ENCODE assay signal across 1 cellular context in the genomic region with DNA sequence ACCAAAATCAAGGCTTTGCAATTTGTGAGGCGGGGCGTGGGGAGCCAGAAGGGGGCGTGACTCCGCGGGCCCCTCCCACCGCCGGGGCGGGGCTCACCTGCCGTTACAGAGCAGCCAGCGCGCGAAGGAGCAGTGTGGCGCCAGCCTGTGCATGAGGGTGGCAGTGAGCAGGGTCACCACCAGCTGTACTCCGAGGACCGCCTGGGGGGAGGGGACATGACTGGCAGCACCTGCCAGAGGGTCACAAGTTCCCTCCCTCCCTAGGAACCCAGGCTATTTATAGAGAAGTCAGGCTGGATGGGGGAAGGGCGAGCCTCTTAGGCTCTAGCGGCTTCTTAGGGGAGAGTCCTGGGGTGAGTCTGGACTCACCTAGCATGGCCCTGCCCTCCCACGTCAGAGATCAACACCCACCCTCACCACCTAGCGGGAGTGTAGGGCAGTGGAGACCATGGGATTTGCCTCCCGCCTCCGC.
A peak's percentile ranks its signal among the peaks of the same experiment; 100 is the strongest.
TF ChIP-seq lines count a peak whose summit lies in the region.

No MANE protein-coding gene starts in this region.

TF ChIP-seq in K562, 482 proteins besides CTCF, POLR2A, EP300 and RAD21 (continued from another document and continues in another):
- TF ChIP-seq, protein P1, sequence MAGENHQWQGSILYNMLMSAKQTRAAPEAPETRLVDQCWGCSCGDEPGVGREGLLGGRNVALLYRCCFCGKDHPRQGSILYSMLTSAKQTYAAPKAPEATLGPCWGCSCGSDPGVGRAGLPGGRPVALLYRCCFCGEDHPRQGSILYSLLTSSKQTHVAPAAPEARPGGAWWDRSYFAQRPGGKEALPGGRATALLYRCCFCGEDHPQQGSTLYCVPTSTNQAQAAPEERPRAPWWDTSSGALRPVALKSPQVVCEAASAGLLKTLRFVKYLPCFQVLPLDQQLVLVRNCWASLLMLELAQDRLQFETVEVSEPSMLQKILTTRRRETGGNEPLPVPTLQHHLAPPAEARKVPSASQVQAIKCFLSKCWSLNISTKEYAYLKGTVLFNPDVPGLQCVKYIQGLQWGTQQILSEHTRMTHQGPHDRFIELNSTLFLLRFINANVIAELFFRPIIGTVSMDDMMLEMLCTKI (IDR thresholded peaks at IDR 0.05; ENCODE audit: partially characterized antibody): no peak
- no peak for TF ChIP-seq ZSCAN29 (IDR thresholded peaks at IDR 0.05)
- no peak for TF ChIP-seq PTRF (tag; IDR thresholded peaks at IDR 0.05)
- TF ChIP-seq HNRNPH1 (optimal IDR thresholded peaks at IDR 0.05; ENCODE audit: low read depth, low read length): no peak
- TF ChIP-seq, protein P2, sequence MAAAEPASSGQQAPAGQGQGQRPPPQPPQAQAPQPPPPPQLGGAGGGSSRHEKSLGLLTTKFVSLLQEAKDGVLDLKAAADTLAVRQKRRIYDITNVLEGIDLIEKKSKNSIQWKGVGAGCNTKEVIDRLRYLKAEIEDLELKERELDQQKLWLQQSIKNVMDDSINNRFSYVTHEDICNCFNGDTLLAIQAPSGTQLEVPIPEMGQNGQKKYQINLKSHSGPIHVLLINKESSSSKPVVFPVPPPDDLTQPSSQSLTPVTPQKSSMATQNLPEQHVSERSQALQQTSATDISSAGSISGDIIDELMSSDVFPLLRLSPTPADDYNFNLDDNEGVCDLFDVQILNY (CRISPR knock-in tag; IDR thresholded peaks at IDR 0.05): no peak
- no peak for TF ChIP-seq DIDO1 (tag; IDR thresholded peaks at IDR 0.05; ENCODE audit: low read depth)
- TF ChIP-seq, protein P3, sequence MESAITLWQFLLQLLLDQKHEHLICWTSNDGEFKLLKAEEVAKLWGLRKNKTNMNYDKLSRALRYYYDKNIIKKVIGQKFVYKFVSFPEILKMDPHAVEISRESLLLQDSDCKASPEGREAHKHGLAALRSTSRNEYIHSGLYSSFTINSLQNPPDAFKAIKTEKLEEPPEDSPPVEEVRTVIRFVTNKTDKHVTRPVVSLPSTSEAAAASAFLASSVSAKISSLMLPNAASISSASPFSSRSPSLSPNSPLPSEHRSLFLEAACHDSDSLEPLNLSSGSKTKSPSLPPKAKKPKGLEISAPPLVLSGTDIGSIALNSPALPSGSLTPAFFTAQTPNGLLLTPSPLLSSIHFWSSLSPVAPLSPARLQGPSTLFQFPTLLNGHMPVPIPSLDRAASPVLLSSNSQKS (CRISPR knock-in tag; IDR thresholded peaks at IDR 0.05): no peak
- TF ChIP-seq MBD2 (IDR thresholded peaks at IDR 0.05; ENCODE audit: borderline replicate concordance, low read depth): no peak; the same call in 1 of the 2 replicates
- TF ChIP-seq PHF8 (IDR thresholded peaks at IDR 0.05; ENCODE audit: borderline replicate concordance, low read length): peak; percentile 67; the same call in 1 of the 2 replicates
- peak; percentile 77 for TF ChIP-seq EP400 (IDR thresholded peaks at IDR 0.05)
- TF ChIP-seq PTBP1 (IDR thresholded peaks at IDR 0.05; ENCODE audit: low read depth, low read length): no peak
- no peak for TF ChIP-seq XRCC3 (IDR thresholded peaks at IDR 0.05)
- peak; percentile 49; the same call in 1 of the 2 replicates for TF ChIP-seq RB1 (IDR thresholded peaks at IDR 0.05; ENCODE audit: low read depth)
- TF ChIP-seq NFIC (IDR thresholded peaks at IDR 0.05): no peak
- TF ChIP-seq NONO (IDR thresholded peaks at IDR 0.05; ENCODE audit: low read depth in 2 of 2, low read length in 1 of 2): 0 out of 4 replicates have a peak, but pooled peaks of 1 of the 2 experiments have one; percentile 24
- TF ChIP-seq CREB3L1 (IDR thresholded peaks at IDR 0.05; ENCODE audit: borderline replicate concordance, low read depth): peak; percentile 60; the same call in 1 of the 2 replicates
- no peak for TF ChIP-seq ZNF124 (CRISPR knock-in tag; IDR thresholded peaks at IDR 0.05)
- TF ChIP-seq EGR1 (conservative IDR thresholded peaks at IDR 0.05): peak; percentile 46
- TF ChIP-seq PRDM10 (IDR thresholded peaks at IDR 0.05; ENCODE audit: partially characterized antibody): no peak
- TF ChIP-seq ZNF140 (CRISPR knock-in tag; IDR thresholded peaks at IDR 0.05): no peak
- peak; percentile 46 to 87; a peak in 2 of 4 replicates for TF ChIP-seq SIN3A (IDR thresholded peaks at IDR 0.05; ENCODE audit: borderline replicate concordance in 2 of 2, control insufficient read depth in 1 of 2, low read depth in 2 of 2, low read length in 2 of 2)
- TF ChIP-seq NELFE (IDR thresholded peaks at IDR 0.05; ENCODE audit: insufficient read depth, insufficient read length): no peak
- TF ChIP-seq GABPB1 (CRISPR knock-in tag; IDR thresholded peaks at IDR 0.05): peak; percentile 76
- no peak for TF ChIP-seq BACH1 (tag; IDR thresholded peaks at IDR 0.05)
- no peak for TF ChIP-seq SRSF1 (IDR thresholded peaks at IDR 0.05; ENCODE audit: low read depth, low read length)
- no peak for TF ChIP-seq SRSF7 (optimal IDR thresholded peaks at IDR 0.05; ENCODE audit: low read depth, low read length)
- no peak for TF ChIP-seq ASH1L (IDR thresholded peaks at IDR 0.05; ENCODE audit: borderline replicate concordance, low read depth, partially characterized antibody)
- no peak for TF ChIP-seq POLR2AphosphoS2 (IDR thresholded peaks at IDR 0.05; ENCODE audit: low read length)
- TF ChIP-seq POLR2H (tag; IDR thresholded peaks at IDR 0.05; ENCODE audit: low read depth): no peak
- TF ChIP-seq, protein P4, sequence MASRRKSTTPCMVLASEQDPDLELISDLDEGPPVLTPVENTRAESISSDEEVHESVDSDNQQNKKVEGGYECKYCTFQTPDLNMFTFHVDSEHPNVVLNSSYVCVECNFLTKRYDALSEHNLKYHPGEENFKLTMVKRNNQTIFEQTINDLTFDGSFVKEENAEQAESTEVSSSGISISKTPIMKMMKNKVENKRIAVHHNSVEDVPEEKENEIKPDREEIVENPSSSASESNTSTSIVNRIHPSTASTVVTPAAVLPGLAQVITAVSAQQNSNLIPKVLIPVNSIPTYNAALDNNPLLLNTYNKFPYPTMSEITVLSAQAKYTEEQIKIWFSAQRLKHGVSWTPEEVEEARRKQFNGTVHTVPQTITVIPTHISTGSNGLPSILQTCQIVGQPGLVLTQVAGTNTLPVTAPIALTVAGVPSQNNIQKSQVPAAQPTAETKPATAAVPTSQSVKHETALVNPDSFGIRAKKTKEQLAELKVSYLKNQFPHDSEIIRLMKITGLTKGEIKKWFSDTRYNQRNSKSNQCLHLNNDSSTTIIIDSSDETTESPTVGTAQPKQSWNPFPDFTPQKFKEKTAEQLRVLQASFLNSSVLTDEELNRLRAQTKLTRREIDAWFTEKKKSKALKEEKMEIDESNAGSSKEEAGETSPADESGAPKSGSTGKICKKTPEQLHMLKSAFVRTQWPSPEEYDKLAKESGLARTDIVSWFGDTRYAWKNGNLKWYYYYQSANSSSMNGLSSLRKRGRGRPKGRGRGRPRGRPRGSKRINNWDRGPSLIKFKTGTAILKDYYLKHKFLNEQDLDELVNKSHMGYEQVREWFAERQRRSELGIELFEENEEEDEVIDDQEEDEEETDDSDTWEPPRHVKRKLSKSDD (conservative IDR thresholded peaks at IDR 0.05; ENCODE audit: low read length): no peak
- TF ChIP-seq, protein P5, sequence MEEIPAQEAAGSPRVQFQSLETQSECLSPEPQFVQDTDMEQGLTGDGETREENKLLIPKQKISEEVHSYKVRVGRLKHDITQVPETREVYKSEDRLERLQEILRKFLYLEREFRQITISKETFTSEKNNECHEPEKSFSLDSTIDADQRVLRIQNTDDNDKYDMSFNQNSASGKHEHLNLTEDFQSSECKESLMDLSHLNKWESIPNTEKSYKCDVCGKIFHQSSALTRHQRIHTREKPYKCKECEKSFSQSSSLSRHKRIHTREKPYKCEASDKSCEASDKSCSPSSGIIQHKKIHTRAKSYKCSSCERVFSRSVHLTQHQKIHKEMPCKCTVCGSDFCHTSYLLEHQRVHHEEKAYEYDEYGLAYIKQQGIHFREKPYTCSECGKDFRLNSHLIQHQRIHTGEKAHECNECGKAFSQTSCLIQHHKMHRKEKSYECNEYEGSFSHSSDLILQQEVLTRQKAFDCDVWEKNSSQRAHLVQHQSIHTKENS (CRISPR knock-in tag; IDR thresholded peaks at IDR 0.05): no peak
- no peak for TF ChIP-seq MAFK (IDR thresholded peaks at IDR 0.05; ENCODE audit: low read length)
- no peak for TF ChIP-seq KLF10 (CRISPR knock-in tag; IDR thresholded peaks at IDR 0.05)
- TF ChIP-seq LEF1 (IDR thresholded peaks at IDR 0.05): peak; percentile 72
- TF ChIP-seq GABPB2 (CRISPR knock-in tag; conservative IDR thresholded peaks at IDR 0.05): no peak
- TF ChIP-seq TEAD1 (CRISPR knock-in tag; IDR thresholded peaks at IDR 0.05): 0 out of 4 replicates have a peak, but pooled peaks of 1 of the 2 experiments have one; percentile 58
- TF ChIP-seq POU5F1 (IDR thresholded peaks at IDR 0.05; ENCODE audit: borderline replicate concordance, low read depth, low read length, partially characterized antibody): no peak
- TF ChIP-seq ZNF143 (CRISPR knock-in tag; IDR thresholded peaks at IDR 0.05): no peak
- TF ChIP-seq GABPA (tag; conservative IDR thresholded peaks at IDR 0.05; ENCODE audit: low read depth): no peak
- peak; percentile 71 for TF ChIP-seq E2F8 (IDR thresholded peaks at IDR 0.05; ENCODE audit: low read depth, partially characterized antibody)
- TF ChIP-seq TFAP4 (CRISPR knock-in tag; IDR thresholded peaks at IDR 0.05; ENCODE audit: borderline replicate concordance): peak; percentile 95
- TF ChIP-seq, protein P6, sequence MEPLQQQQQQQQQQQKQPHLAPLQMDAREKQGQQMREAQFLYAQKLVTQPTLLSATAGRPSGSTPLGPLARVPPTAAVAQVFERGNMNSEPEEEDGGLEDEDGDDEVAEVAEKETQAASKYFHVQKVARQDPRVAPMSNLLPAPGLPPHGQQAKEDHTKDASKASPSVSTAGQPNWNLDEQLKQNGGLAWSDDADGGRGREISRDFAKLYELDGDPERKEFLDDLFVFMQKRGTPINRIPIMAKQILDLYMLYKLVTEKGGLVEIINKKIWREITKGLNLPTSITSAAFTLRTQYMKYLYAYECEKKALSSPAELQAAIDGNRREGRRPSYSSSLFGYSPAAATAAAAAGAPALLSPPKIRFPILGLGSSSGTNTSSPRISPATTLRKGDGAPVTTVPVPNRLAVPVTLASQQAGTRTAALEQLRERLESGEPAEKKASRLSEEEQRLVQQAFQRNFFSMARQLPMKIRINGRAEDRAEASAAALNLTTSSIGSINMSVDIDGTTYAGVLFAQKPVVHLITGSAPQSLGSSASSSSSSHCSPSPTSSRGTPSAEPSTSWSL (CRISPR knock-in tag; IDR thresholded peaks at IDR 0.05; ENCODE audit: borderline replicate concordance): no peak
- peak; percentile 88 for TF ChIP-seq CREM (IDR thresholded peaks at IDR 0.05; ENCODE audit: low read depth)
- TF ChIP-seq ZNF324 (CRISPR knock-in tag; IDR thresholded peaks at IDR 0.05): no peak
- no peak for TF ChIP-seq MAFF (IDR thresholded peaks at IDR 0.05; ENCODE audit: low read length)
- TF ChIP-seq SP2 (IDR thresholded peaks at IDR 0.05; ENCODE audit: extremely low read depth, low read depth, low read length, poor library complexity, severe bottlenecking): no peak
